Comparison of ENCODE assay signal across 14 cellular contexts in the genomic region with DNA sequence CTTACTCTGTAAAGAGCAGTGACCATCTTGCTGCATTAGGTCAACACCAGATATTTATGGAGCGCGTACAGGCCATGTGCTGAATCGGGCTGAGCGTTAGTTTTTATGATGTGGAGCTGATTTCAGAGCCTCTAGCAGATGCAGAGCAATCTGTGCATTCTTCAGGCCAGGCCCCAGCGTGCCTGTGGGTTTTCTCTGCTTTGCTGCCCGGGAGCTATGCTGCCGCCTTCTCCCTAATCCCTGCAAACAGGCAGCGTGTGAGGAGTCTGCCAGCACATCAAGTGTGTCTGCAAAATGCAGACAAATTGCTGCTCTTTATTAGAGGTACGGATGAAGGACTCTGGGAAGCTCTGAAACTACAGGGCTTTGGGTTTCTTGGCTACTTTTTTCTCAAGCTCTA.
DNase-seq lines count a peak whose midpoint lies in the region; ATAC-seq and TF ChIP-seq lines count a peak whose summit lies in the region.
"Had no signal": no experiment of that assay in that cellular context is flagged by ENCODE, and none has a peak within 500 bp of the region (broad histone marks: within the 10 kb centered on the region; RNA-seq: fewer than 3 reads in every experiment).

No MANE protein-coding gene starts in this region.

- H3K27me3 Mint-ChIP-seq in MCF 10A (ENCODE audit: insufficient read depth, unreplicated experiment) (no peaks in the 10 kb centered on the region), chondrocyte (ENCODE audit: low read depth) (peaks cover 3% of the 10 kb centered on the region)
- H3K27me3 Mint-ChIP-seq in naive thymus-derived CD8-positive, alpha-beta T cell: peaks cover 3 to 41% (median 22%) of the 10 kb centered on the region in 5 donors

- H3K9me3 ChIP-seq in mammary epithelial cell (replicated peaks; ENCODE audit: insufficient read depth, low read length): no peaks in the 10 kb centered on the region
- no peaks in the 10 kb centered on the region for H3K9me3 ChIP-seq in gastroesophageal sphincter

- ATAC-seq in naive thymus-derived CD8-positive, alpha-beta T cell: no peak
- ATAC-seq in gastroesophageal sphincter (no peak), HG03442 (IDR thresholded peaks at IDR 0.05; ENCODE audit: unreplicated experiment) (no peak)

- DNase-seq in mammary epithelial cell (peak; percentile 52), MCF 10A (ENCODE audit: unreplicated experiment) (no peak), chondrocyte (ENCODE audit: low spot score) (no peak), iris pigment epithelial cell (ENCODE audit: low read depth) (peak; percentile 33)
- DNase-seq in naive thymus-derived CD8-positive, alpha-beta T cell: no peak
- DNase-seq: activated T-cell treated with anti-CD3 and anti-CD28 coated beads, Interleukin-2, amount 50 U/mL, for 48 hours; GDM1; IMR-90; naive B cell; NCI-H187 treated with DMSO at 0.1 percent for 48 hours; stimulated activated naive CD4-positive, alpha-beta T cell had no signal

- peak overlapping the region; percentile 72 for H3K4me2 ChIP-seq in mammary epithelial cell (ENCODE audit: insufficient read depth, low read depth, low read length)

- TF ChIP-seq EP300 in gastroesophageal sphincter (IDR thresholded peaks at IDR 0.05): no peak

- H3K36me3 Mint-ChIP-seq in MCF 10A (ENCODE audit: insufficient read depth, unreplicated experiment) (no peaks in the 10 kb centered on the region), chondrocyte (ENCODE audit: low read depth) (peaks cover 3% of the 10 kb centered on the region)
- H3K36me3 Mint-ChIP-seq in naive thymus-derived CD8-positive, alpha-beta T cell: no peaks in the 10 kb centered on the region
- H3K36me3 Mint-ChIP-seq: naive B cell had no signal

- intact Hi-C loops in mammary epithelial cell (cut with micrococcal nuclease) (no loop called here), MCF 10A (cut with micrococcal nuclease) (no loop called here)

- H3K27me3 ChIP-seq in mammary epithelial cell (ENCODE audit: insufficient read depth, low read length) (no peaks in the 10 kb centered on the region), gastroesophageal sphincter (no peaks in the 10 kb centered on the region)

- H3K27ac Mint-ChIP-seq in MCF 10A (ENCODE audit: low read depth, unreplicated experiment): no peak overlapping the region
- H3K27ac Mint-ChIP-seq in chondrocyte (ENCODE audit: unreplicated experiment): peak overlapping the region; percentile 28
- no peak overlapping the region for H3K27ac Mint-ChIP-seq in naive thymus-derived CD8-positive, alpha-beta T cell
- H3K27ac Mint-ChIP-seq: naive B cell had no signal

- 3% methylated on average over 9 of the region's 9 CpGs for WGBS in mammary epithelial cell (ENCODE audit: low coverage, missing lambda C conversion rate)
- WGBS in gastroesophageal sphincter (ENCODE audit: low coverage in 1 of 2), 2 donors: 62 to 78% methylated on average over 4 to 7 of the region's 9 CpGs

- H3K4me3 Mint-ChIP-seq in MCF 10A (ENCODE audit: unreplicated experiment) (no peak overlapping the region), chondrocyte (ENCODE audit: unreplicated experiment) (no peak overlapping the region)
- H3K4me3 Mint-ChIP-seq in naive thymus-derived CD8-positive, alpha-beta T cell: no peak overlapping the region
- H3K4me3 Mint-ChIP-seq: naive B cell had no signal

- H3K4me1 Mint-ChIP-seq in MCF 10A (ENCODE audit: insufficient read depth, unreplicated experiment) (no peaks in the 10 kb centered on the region), chondrocyte (ENCODE audit: low read depth) (peaks cover 21% of the 10 kb centered on the region)
- H3K4me1 Mint-ChIP-seq in naive thymus-derived CD8-positive, alpha-beta T cell: no peaks in the 10 kb centered on the region

- BruUV-seq in mammary epithelial cell (replicated peaks; lab: Mats Ljungman, UMichigan): no TSS peak
- BruUV-seq in MCF 10A (replicated peaks; lab: Mats Ljungman, UMichigan): no TSS peak

- no peaks in the 10 kb centered on the region for H3K9me3 Mint-ChIP-seq in MCF 10A (ENCODE audit: unreplicated experiment)
- H3K9me3 Mint-ChIP-seq in chondrocyte (ENCODE audit: low read depth): no peaks in the 10 kb centered on the region
- H3K9me3 Mint-ChIP-seq in naive thymus-derived CD8-positive, alpha-beta T cell: peaks cover 0 to 13% (median 0%) of the 10 kb centered on the region in 9 donors

- in situ Hi-C loops in mammary epithelial cell (cut with MboI; ENCODE audit: low sequenced_read_pairs in 2 of 2): no loop called here

- H2AFZ ChIP-seq in mammary epithelial cell (ENCODE audit: low read depth, low read length): peak overlapping the region; percentile 78

- POLR2A ChIA-PET in MCF 10A (lab: Yijun Ruan, JAX): interaction anchor here (0.8 to 1.4 kb wide), 2 partner anchors 12 to 15 kb away, joined by 3 to 4 read pairs; no protein-coding TSS in a partner anchor
- POLR2A ChIA-PET in naive thymus-derived CD8-positive, alpha-beta T cell (lab: Charles Lee): no interaction called here

- no peak overlapping the region for H3K27ac ChIP-seq in mammary epithelial cell (ENCODE audit: insufficient read depth, low read depth, low read length)
- peak overlapping the region; percentile 25 for H3K27ac ChIP-seq in temporal lobe (ENCODE audit: low read depth, low read length)
- no peak overlapping the region for H3K27ac ChIP-seq in gastroesophageal sphincter

- H3K36me3 ChIP-seq in mammary epithelial cell (ENCODE audit: insufficient read depth, low read length) (no peaks in the 10 kb centered on the region), gastroesophageal sphincter (no peaks in the 10 kb centered on the region)

- TF ChIP-seq CTCF in mammary epithelial cell (conservative IDR thresholded peaks at IDR 0.05 in 1 of 2, IDR thresholded peaks at IDR 0.05 in 1 of 2; ENCODE audit: extremely low read depth in 1 of 2, insufficient read depth in 1 of 2, low read depth in 1 of 2, low read length in 2 of 2) (no peak), MCF 10A (IDR thresholded peaks at IDR 0.05; ENCODE audit: unreplicated experiment) (no peak), chondrocyte (IDR thresholded peaks at IDR 0.05) (no peak), gastroesophageal sphincter (IDR thresholded peaks at IDR 0.05) (no peak)

- H3K79me2 ChIP-seq in mammary epithelial cell (ENCODE audit: insufficient read depth, low read length): no peaks in the 10 kb centered on the region

- dilution Hi-C loops in mammary epithelial cell (cut with HindIII; ENCODE audit: low sequenced_read_pairs): no loop called here

- H3K9ac ChIP-seq in mammary epithelial cell (ENCODE audit: insufficient read depth, low read length): no peak overlapping the region

- H4K20me1 ChIP-seq in mammary epithelial cell (ENCODE audit: insufficient read depth, low read length): no peaks in the 10 kb centered on the region

- H3K4me1 ChIP-seq in mammary epithelial cell (ENCODE audit: insufficient read depth, low read length) (peaks cover 6% of the 10 kb centered on the region), gastroesophageal sphincter (no peaks in the 10 kb centered on the region)

- no peak overlapping the region for H3K4me3 ChIP-seq in mammary epithelial cell (replicated peaks in 1 of 3; ENCODE audit: insufficient read depth in 1 of 3, low read depth in 2 of 3, low read length in 3 of 3)
- H3K4me3 ChIP-seq in gastroesophageal sphincter: no peak overlapping the region

- CTCF ChIA-PET in mammary epithelial cell (lab: Charles Lee; ENCODE audit: low non-redundant PET) (interaction anchor here (0.6 kb wide), 1 partner anchor 400 kb away, joined by 8 read pairs; no protein-coding TSS in a partner anchor), MCF 10A (lab: Yijun Ruan, JAX) (interaction anchor here (0.6 to 0.9 kb wide), 2 partner anchors 27 to 323 kb away, joined by 3 read pairs; no protein-coding TSS in a partner anchor)

- no peak for TF ChIP-seq POLR2A in gastroesophageal sphincter (IDR thresholded peaks at IDR 0.05)

Comparison
In these comparisons a context has a peak if more than half of its experiments do, and no peak if none do; other contexts are left out.
1. DNase-seq: peak in mammary epithelial cell (single experiment) and iris pigment epithelial cell (single experiment); none in MCF 10A (single experiment), chondrocyte (single experiment) and naive thymus-derived CD8-positive, alpha-beta T cell (0 of 10).